Comparison of ENCODE assay signal across 1 cellular context in the genomic region with DNA sequence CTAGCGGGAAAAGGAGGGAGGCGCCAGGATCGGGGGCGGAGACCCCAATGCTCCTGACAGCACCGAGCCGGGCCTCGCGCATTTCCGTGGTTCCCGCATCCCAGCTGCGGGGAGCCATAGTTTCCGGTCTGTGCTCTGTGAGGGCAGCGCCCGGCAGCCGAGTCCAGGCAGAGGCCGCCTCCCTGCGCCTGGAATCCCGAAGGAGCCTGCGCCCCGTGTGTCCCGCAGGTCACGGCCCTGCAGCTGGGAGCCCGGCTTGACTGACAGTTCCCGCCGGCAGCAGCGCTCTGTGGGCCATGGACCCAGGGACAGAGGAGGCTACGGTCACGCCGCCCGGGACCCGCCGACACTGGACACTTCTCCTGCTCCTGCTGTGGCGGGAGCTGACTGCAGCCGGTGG.
TF ChIP-seq lines count a peak whose summit lies in the region.

No MANE protein-coding gene starts in this region.

TF ChIP-seq in GM23338, 12 proteins besides CTCF, POLR2A, EP300 and RAD21 (continued from another document):
- no peak for TF ChIP-seq ZNF331 (CRISPR knock-in tag; IDR thresholded peaks at IDR 0.05; ENCODE audit: low read depth)
- TF ChIP-seq ZNF462 (CRISPR knock-in tag; IDR thresholded peaks at IDR 0.05), result no peak
TF ChIP-seq in GM23338: peak in this region for 0.
